In genomic region chrX:7927259-7928167, GRCh38 we compare ENCODE assay signal across 8 cellular contexts. TPM values are rescaled to one million over a fixed set of nuclear protein-coding genes. Genes with fewer than 3 reads are reported as not detected.
DNase-seq lines count a peak whose midpoint lies in the region; ATAC-seq, FAIRE-seq and TF ChIP-seq lines count a peak whose summit lies in the region.

Gene PNPLA4 (minus strand): TSS chrX:7927413. CDS start chrX:7926119, 1,294 bp downstream.

- peak; percentile 77 for DNase-seq in ELR (ENCODE audit: low read depth)
- peak; percentile 79 for DNase-seq in M059J (ENCODE audit: low read depth)
- peak; percentile 92 for DNase-seq in WERI-Rb-1
- DNase-seq in T47D (ENCODE audit: low read depth in 1 of 2, low spot score in 1 of 2): peak; percentile 63 to 92
- DNase-seq in iPS-NIHi11 (ENCODE audit: low spot score): peak; percentile 71
- DNase-seq in small intestine: peak; percentile 82
- no peak for DNase-seq in NCI-H1694 treated with DMSO at 0.1 percent for 48 hours (lab: John Stamatoyannopoulos, UW)

- H3K27ac ChIP-seq in WERI-Rb-1 (peak within 1 kb of the TSS; percentile 80), small intestine (ENCODE audit: low read depth in 1 of 2, low read length in 1 of 2) (peak within 1 kb of the TSS; percentile 91 to 92)

- no peak for FAIRE-seq in small intestine (lab: Jason Lieb, UNC)

- H3K36me3 ChIP-seq in WERI-Rb-1: no peaks in the 10 kb centered on the region
- H3K36me3 ChIP-seq in small intestine (ENCODE audit: control insufficient read depth in 2 of 2, insufficient read depth in 2 of 2, low read length in 2 of 2): no peaks in the 10 kb centered on the region

- TF ChIP-seq CTCF in WERI-Rb-1 (IDR thresholded peaks at IDR 0.05; ENCODE audit: low read depth, low read length): peak; percentile 50

- peaks cover 4% of the 10 kb centered on the region for H3K9me3 ChIP-seq in WERI-Rb-1 (ENCODE audit: severe bottlenecking)
- no peaks in the 10 kb centered on the region for H3K9me3 ChIP-seq in small intestine (ENCODE audit: control insufficient read depth, low read depth)

- peak; percentile 94 for ATAC-seq in GM21825 (IDR thresholded peaks at IDR 0.05; ENCODE audit: unreplicated experiment)

- WGBS in small intestine, 3 donors: 7 to 8% (median 8%) methylated on average over 40 to 52 of the region's 52 CpGs

- in situ Hi-C loops in T47D (cut with HindIII; ENCODE audit: low pct_unique_long_range_greater_than_20kb, low sequenced_read_pairs): no loop called here

- H3K27me3 ChIP-seq in WERI-Rb-1 (ENCODE audit: insufficient read depth, low read depth, severe bottlenecking): no peaks in the 10 kb centered on the region
- no peaks in the 10 kb centered on the region for H3K27me3 ChIP-seq in small intestine (ENCODE audit: control insufficient read depth in 2 of 2, insufficient read depth in 2 of 2, low read length in 2 of 2)

- peak within 1 kb of the TSS; percentile 76 for H3K4me3 ChIP-seq in WERI-Rb-1 (ENCODE audit: low read depth, low read length)
- H3K4me3 ChIP-seq in small intestine (ENCODE audit: low read depth in 1 of 2, low read length in 2 of 2): peak within 1 kb of the TSS; percentile 28 to 71

- H3K4me1 ChIP-seq in small intestine (ENCODE audit: control insufficient read depth in 2 of 2, insufficient read depth in 1 of 2, low read depth in 1 of 2, low read length in 1 of 2): no peaks in the 10 kb centered on the region

RNA-seq across cellular contexts. Expression of gene PNPLA4, which starts in this region (rescaled TPM):
- total RNA-seq in M059J (2014; rRNA removed; shearing (Covaris generic)): 10.3 and 15.1 TPM in 2 replicates
- polyA plus RNA-seq in small intestine: 10 to 100 TPM; 11.5 to 18.9 (median 17.7) TPM
